13 cellular contexts compared by ENCODE assay signal in genomic region chr7:42494722-42495121, GRCh38.
DNase-seq lines count a peak whose midpoint lies in the region; ATAC-seq and TF ChIP-seq lines count a peak whose summit lies in the region.
"Had no signal": no experiment of that assay in that cellular context is flagged by ENCODE, and none has a peak within 500 bp of the region (broad histone marks: within the 10 kb centered on the region; RNA-seq: fewer than 3 reads in every experiment).

No MANE protein-coding gene starts in this region.

- no peaks in the 10 kb centered on the region for H3K36me3 ChIP-seq in transverse colon

- H3K4me1 Mint-ChIP-seq in mesothelial cell of epicardium: peaks cover 26% of the 10 kb centered on the region
- no peaks in the 10 kb centered on the region for H3K4me1 Mint-ChIP-seq in activated T-cell treated with anti-CD3 and anti-CD28 coated beads, Interleukin-2, amount 50 U/mL, for 72 hours (ENCODE audit: low read depth)
- H3K4me1 Mint-ChIP-seq: T-helper 17 cell had no signal

- 76 to 80% methylated on average over 6 of the region's 6 CpGs for WGBS in transverse colon (ENCODE audit: low coverage in 1 of 2), 2 donors

- no peaks in the 10 kb centered on the region for H3K9me3 ChIP-seq in transverse colon
- H3K9me3 ChIP-seq: psoas muscle had no signal

- H3K36me3 Mint-ChIP-seq in mesothelial cell of epicardium: no peaks in the 10 kb centered on the region
- H3K36me3 Mint-ChIP-seq in activated T-cell treated with anti-CD3 and anti-CD28 coated beads, Interleukin-2, amount 50 U/mL, for 72 hours (ENCODE audit: insufficient read depth in 2 of 2): peaks cover 0 to 2% of the 10 kb centered on the region in 2 donors

- no peak for TF ChIP-seq EP300 in transverse colon (IDR thresholded peaks at IDR 0.05; ENCODE audit: low read depth)

- ATAC-seq in activated T-cell treated with anti-CD3 and anti-CD28 coated beads, Interleukin-2, amount 50 U/mL, for 72 hours (replicated peaks in 1 of 2): no peak
- ATAC-seq: psoas muscle, T-helper 17 cell had no signal

- peaks cover 0 to 14% (median 0%) of the 10 kb centered on the region in 4 donors for H3K4me1 ChIP-seq in transverse colon

- no peaks in the 10 kb centered on the region for H3K27me3 ChIP-seq in transverse colon

- DNase-seq in RPMI7951 (ENCODE audit: low read depth) (peak; percentile 56), epithelial cell of prostate (ENCODE audit: low read depth, low spot score) (peak; percentile 74), mesothelial cell of epicardium (ENCODE audit: low spot score in 2 of 2, unreplicated experiment in 2 of 2) (no peak), transverse colon (no peak), NCI-H446 (lab: John Stamatoyannopoulos, UW) (no peak), SIG-M5 (lab: John Stamatoyannopoulos, UW) (no peak)
- DNase-seq in activated T-cell treated with anti-CD3 and anti-CD28 coated beads, Interleukin-2, amount 50 U/mL, for 72 hours: no peak
- DNase-seq: activated CD4-positive, alpha-beta T cell treated with anti-CD3 and anti-CD28 coated beads, Interleukin-2, amount 50 U/mL, for 48 hours; activated gamma-delta T cell treated with Interleukin-2 at 50 U/mL for 16 hours; COR-L47; substantia nigra; T-helper 17 cell had no signal

- no peak overlapping the region for H3K4me3 ChIP-seq in transverse colon

- no peak overlapping the region for H3K4me3 Mint-ChIP-seq in mesothelial cell of epicardium
- H3K4me3 Mint-ChIP-seq in activated T-cell treated with anti-CD3 and anti-CD28 coated beads, Interleukin-2, amount 50 U/mL, for 72 hours: no peak overlapping the region

- peak overlapping the region; percentile 88 for H3K27ac Mint-ChIP-seq in mesothelial cell of epicardium
- no peak overlapping the region for H3K27ac Mint-ChIP-seq in activated T-cell treated with anti-CD3 and anti-CD28 coated beads, Interleukin-2, amount 50 U/mL, for 72 hours
- H3K27ac Mint-ChIP-seq: T-helper 17 cell had no signal

- TF ChIP-seq CTCF in mesothelial cell of epicardium (IDR thresholded peaks at IDR 0.05; ENCODE audit: unreplicated experiment) (no peak), transverse colon (IDR thresholded peaks at IDR 0.05) (no peak)

- intact Hi-C loops in transverse colon (cut with DNase I; ENCODE audit: low total_unique reads): no loop called here

- peaks cover 2% of the 10 kb centered on the region for H3K27me3 Mint-ChIP-seq in mesothelial cell of epicardium (ENCODE audit: low read depth)
- H3K27me3 Mint-ChIP-seq in activated T-cell treated with anti-CD3 and anti-CD28 coated beads, Interleukin-2, amount 50 U/mL, for 72 hours (ENCODE audit: low read depth): peaks cover 26% of the 10 kb centered on the region

- H3K27ac ChIP-seq in epithelial cell of prostate (peak overlapping the region; percentile 87), transverse colon (peak overlapping the region; percentile 76 to 85 (median 80))
- H3K27ac ChIP-seq: psoas muscle had no signal

- no peak for TF ChIP-seq POLR2A in transverse colon (IDR thresholded peaks at IDR 0.05)

- peaks cover 8% of the 10 kb centered on the region for H3K9me3 Mint-ChIP-seq in mesothelial cell of epicardium
- H3K9me3 Mint-ChIP-seq in activated T-cell treated with anti-CD3 and anti-CD28 coated beads, Interleukin-2, amount 50 U/mL, for 72 hours: peaks cover 2 to 3% of the 10 kb centered on the region in 2 donors

- in situ Hi-C loops in transverse colon (cut with MboI; ENCODE audit: low pct_ligation_motif_present in 1 of 4, low pct_unique_long_range_greater_than_20kb in 1 of 4, low sequenced_read_pairs in 3 of 4): no loop called here

Comparison
In these comparisons a context has a peak if more than half of its experiments do, and no peak if none do; other contexts are left out.
1. DNase-seq: peak in RPMI7951 (single experiment) and epithelial cell of prostate (single experiment); none in mesothelial cell of epicardium (0 of 2), transverse colon (single experiment), activated T-cell treated with anti-CD3 and anti-CD28 coated beads, Interleukin-2, amount 50 U/mL, for 72 hours (0 of 2), NCI-H446 (0 of 2) and SIG-M5 (single experiment).